ENCODE assay signal across 12 cellular contexts in genomic region chr11:8767466-8768142, GRCh38.
DNase-seq lines count a peak whose midpoint lies in the region; ATAC-seq, FAIRE-seq and TF ChIP-seq lines count a peak whose summit lies in the region.
"Had no signal": no experiment of that assay in that cellular context is flagged by ENCODE, and none has a peak within 500 bp of the region (broad histone marks: within the 10 kb centered on the region; RNA-seq: fewer than 3 reads in every experiment).

No MANE protein-coding gene starts in this region.

- intact Hi-C loops in heart right ventricle (cut with DNase I) = loop anchor here in 3 of 10 donors (5.0 kb wide), 3 partner anchors 35 to 50 kb away; no protein-coding TSS in a partner anchor
- intact Hi-C loops in cardiac septum (cut with DNase I) = loop anchor here (5.0 kb wide), 4 partner anchors 35 to 80 kb away; a partner anchor contains a TSS
- intact Hi-C loops in breast epithelium (cut with DNase I; ENCODE audit: low total_unique reads) = no loop called here
- intact Hi-C loops in kidney (cut with DNase I) = no loop called here

- TF ChIP-seq POLR2A in breast epithelium (IDR thresholded peaks at IDR 0.05) (no peak), GM18505 (IDR thresholded peaks at IDR 0.05; ENCODE audit: borderline replicate concordance, extremely low read depth, insufficient read depth, insufficient read length) (no peak)

- TF ChIP-seq CTCF in heart right ventricle (IDR thresholded peaks at IDR 0.05) = no peak
- no peak for TF ChIP-seq CTCF in breast epithelium (IDR thresholded peaks at IDR 0.05)
- TF ChIP-seq CTCF in kidney (IDR thresholded peaks at IDR 0.05; ENCODE audit: borderline replicate concordance, extremely low read depth, insufficient read depth) = no peak

- FAIRE-seq in urothelium cell line (lab: Jason Lieb, UNC) (no peak), kidney (lab: Jason Lieb, UNC) (no peak)
- FAIRE-seq: A204.1 had no signal

- no peak overlapping the region for H3K9ac ChIP-seq in mucosa of rectum (ENCODE audit: low read depth in 1 of 2, low read length in 2 of 2)
- no peak overlapping the region for H3K9ac ChIP-seq in kidney (ENCODE audit: low read length in 2 of 2)

- ATAC-seq in heart right ventricle = no peak
- no peak for ATAC-seq in GM18505 (IDR thresholded peaks at IDR 0.05; ENCODE audit: unreplicated experiment)
- ATAC-seq: activated naive CD8-positive, alpha-beta T cell treated with anti-CD3 and anti-CD28 coated beads, Interleukin-2, amount 50 U/mL, for 24 hours; stimulated activated memory B cell treated with anti-CD40 and anti-IgM and Interleukin-4, amounts not matched to agents 10 μg/mL and 1 μg/mL and 100 μg/mL, for 72 hours had no signal

- H3K9me3 ChIP-seq in heart right ventricle = no peaks in the 10 kb centered on the region
- no peaks in the 10 kb centered on the region for H3K9me3 ChIP-seq in breast epithelium
- H3K9me3 ChIP-seq in mucosa of rectum (ENCODE audit: control insufficient read depth in 2 of 2, low read length in 2 of 2) = no peaks in the 10 kb centered on the region
- no peaks in the 10 kb centered on the region for H3K9me3 ChIP-seq in kidney (ENCODE audit: control insufficient read depth in 1 of 2, low read length in 2 of 2)

- WGBS in heart right ventricle, 2 donors = 53 to 61% methylated on average over 9 of the region's 9 CpGs

- peaks cover 16 to 94% (median 55%) of the 10 kb centered on the region in 9 donors for H3K4me1 ChIP-seq in heart right ventricle
- H3K4me1 ChIP-seq in breast epithelium = no peaks in the 10 kb centered on the region
- H3K4me1 ChIP-seq in mucosa of rectum (ENCODE audit: control insufficient read depth in 2 of 2, insufficient read depth in 2 of 2, low read length in 2 of 2) = no peaks in the 10 kb centered on the region
- no peaks in the 10 kb centered on the region for H3K4me1 ChIP-seq in kidney (ENCODE audit: control insufficient read depth in 1 of 2, insufficient read depth in 1 of 2, low read depth in 1 of 2, low read length in 2 of 2)

- DNase-seq in heart right ventricle (no peak), cardiac septum (ENCODE audit: low spot score) (no peak), breast epithelium (ENCODE audit: low spot score in 2 of 2) (no peak), urothelium cell line (ENCODE audit: low spot score) (peak; percentile 40), kidney (no peak)
- DNase-seq in activated naive CD4-positive, alpha-beta T cell treated with anti-CD3 and anti-CD28 coated beads, Interleukin-2, amount 50 U/mL, for 16 hours = no peak
- DNase-seq: activated naive CD8-positive, alpha-beta T cell treated with anti-CD3 and anti-CD28 coated beads, Interleukin-2, amount 50 U/mL, for 24 hours had no signal

- no peak overlapping the region for H3K4me3 ChIP-seq in heart right ventricle
- no peak overlapping the region for H3K4me3 ChIP-seq in breast epithelium
- no peak overlapping the region for H3K4me3 ChIP-seq in mucosa of rectum (ENCODE audit: low read length in 2 of 2)
- H3K4me3 ChIP-seq in kidney (ENCODE audit: low read length in 2 of 2) = no peak overlapping the region
- H3K4me3 ChIP-seq: GM23338 had no signal

- peak overlapping the region; percentile 17 to 83 (median 70) for H3K27ac ChIP-seq in heart right ventricle
- H3K27ac ChIP-seq in breast epithelium = peak overlapping the region; percentile 83 to 88
- peak overlapping the region; percentile 31 to 33 for H3K27ac ChIP-seq in mucosa of rectum (ENCODE audit: low read depth in 2 of 2, low read length in 2 of 2)
- H3K27ac ChIP-seq in kidney (ENCODE audit: low read depth in 2 of 2, low read length in 2 of 2) = peak overlapping the region in 1 of 2 donors; percentile 28

- H3K27me3 ChIP-seq in heart right ventricle (no peaks in the 10 kb centered on the region), breast epithelium (no peaks in the 10 kb centered on the region), mucosa of rectum (ENCODE audit: control insufficient read depth in 2 of 2, insufficient read depth in 2 of 2, low read length in 2 of 2) (no peaks in the 10 kb centered on the region)

- H3K36me3 ChIP-seq in heart right ventricle (peaks cover 0 to 13% (median 0%) of the 10 kb centered on the region in 9 donors), breast epithelium (no peaks in the 10 kb centered on the region), mucosa of rectum (ENCODE audit: control insufficient read depth in 2 of 2, insufficient read depth in 2 of 2, low read length in 2 of 2) (no peaks in the 10 kb centered on the region), kidney (ENCODE audit: control insufficient read depth in 1 of 2, insufficient read depth in 2 of 2, low read length in 2 of 2) (no peaks in the 10 kb centered on the region)
